In genomic region chr5:32932231-32932935, GRCh38 we compare ENCODE assay signal across 28 cellular contexts.
"Had no signal": no experiment of that assay in that cellular context is flagged by ENCODE, and none has a peak within 500 bp of the region (broad histone marks: within the 10 kb centered on the region; RNA-seq: fewer than 3 reads in every experiment).

No MANE protein-coding gene starts in this region.

- H3K4me3 ChIP-seq: adrenal gland, SK-N-MC had no signal

- H3K36me3 Mint-ChIP-seq: activated CD4-positive, alpha-beta memory T cell treated with anti-CD3 and anti-CD28 coated beads for 36 hours; activated naive CD8-positive, alpha-beta T cell treated with anti-CD3 and anti-CD28 coated beads for 36 hours; T-cell had no signal

- H3K4me1 ChIP-seq: adrenal gland had no signal

- H3K9me3 Mint-ChIP-seq: activated CD4-positive, alpha-beta T cell treated with anti-CD3 and anti-CD28 coated beads, Interleukin-2, amount 10 ng/mL, durations not matched to agents 7 days and 5 days; activated naive CD4-positive, alpha-beta T cell treated with anti-CD3 and anti-CD28 coated beads for 36 hours had no signal

- H3K27me3 Mint-ChIP-seq: activated CD4-positive, alpha-beta memory T cell treated with anti-CD3 and anti-CD28 coated beads for 36 hours; activated CD4-positive, alpha-beta T cell treated with anti-CD3 and anti-CD28 coated beads, Interleukin-2, amount 10 ng/mL, durations not matched to agents 7 days and 5 days; activated naive CD8-positive, alpha-beta T cell treated with anti-CD3 and anti-CD28 coated beads for 36 hours; activated T-helper 17 cell treated with anti-CD3 and anti-CD28 coated beads, Interleukin-2, amount 50 U/mL, for 72 hours had no signal

- H3K4me1 Mint-ChIP-seq: activated CD4-positive, alpha-beta T cell treated with anti-CD3 and anti-CD28 coated beads, Interleukin-2, amount 10 ng/mL, durations not matched to agents 7 days and 5 days; activated naive CD8-positive, alpha-beta T cell treated with anti-CD3 and anti-CD28 coated beads for 36 hours; activated T-helper 17 cell treated with anti-CD3 and anti-CD28 coated beads, Interleukin-2, amount 50 U/mL, for 72 hours; T-cell had no signal

- H3K9me3 ChIP-seq: adrenal gland had no signal

- H3K27ac Mint-ChIP-seq: activated CD4-positive, alpha-beta memory T cell treated with anti-CD3 and anti-CD28 coated beads for 36 hours; activated CD4-positive, alpha-beta T cell treated with anti-CD3 and anti-CD28 coated beads, Interleukin-2, amount 10 ng/mL, durations not matched to agents 7 days and 5 days; activated naive CD4-positive, alpha-beta T cell treated with anti-CD3 and anti-CD28 coated beads for 36 hours; activated naive CD8-positive, alpha-beta T cell treated with anti-CD3 and anti-CD28 coated beads for 36 hours; activated T-helper 17 cell treated with anti-CD3 and anti-CD28 coated beads, Interleukin-2, amount 50 U/mL, for 72 hours; T-cell had no signal

- H3K36me3 ChIP-seq: adrenal gland had no signal

- H3K27me3 ChIP-seq: adrenal gland had no signal

- ATAC-seq: activated T-cell treated with anti-CD3 and anti-CD28 coated beads, Interleukin-2, amount 50 U/mL, for 4 hours; activated T-helper 17 cell treated with anti-CD3 and anti-CD28 coated beads, Interleukin-2, amount 50 U/mL, for 72 hours; Panc1; Right ventricle myocardium inferior; T-cell had no signal

- H3K4me3 Mint-ChIP-seq: activated CD4-positive, alpha-beta memory T cell treated with anti-CD3 and anti-CD28 coated beads for 36 hours; activated CD4-positive, alpha-beta T cell treated with anti-CD3 and anti-CD28 coated beads, Interleukin-2, amount 10 ng/mL, durations not matched to agents 7 days and 5 days; activated naive CD4-positive, alpha-beta T cell treated with anti-CD3 and anti-CD28 coated beads for 36 hours; activated naive CD8-positive, alpha-beta T cell treated with anti-CD3 and anti-CD28 coated beads for 36 hours; activated T-cell treated with anti-CD3 and anti-CD28 coated beads, Interleukin-2, amount 50 U/mL, for 4 hours; activated T-helper 17 cell treated with anti-CD3 and anti-CD28 coated beads, Interleukin-2, amount 50 U/mL, for 72 hours; T-cell had no signal

- DNase-seq: activated CD4-positive, alpha-beta memory T cell treated with anti-CD3 and anti-CD28 coated beads for 36 hours; activated CD4-positive, alpha-beta T cell treated with anti-CD3 and anti-CD28 coated beads, Interleukin-2, amount 10 ng/mL, durations not matched to agents 7 days and 5 days; activated CD4-positive, CD25-positive, alpha-beta regulatory T cell; activated CD8-positive, alpha-beta memory T cell treated with anti-CD3 and anti-CD28 coated beads for 24 hours; activated gamma-delta T cell; activated naive CD4-positive, alpha-beta T cell treated with anti-CD3 and anti-CD28 coated beads for 36 hours; activated naive CD8-positive, alpha-beta T cell treated with anti-CD3 and anti-CD28 coated beads for 36 hours; activated T-cell treated with anti-CD3 and anti-CD28 coated beads, Interleukin-2, amount 50 U/mL, for 4 hours; adrenal gland; anterior cingulate cortex; caudate nucleus; MM.1S; NCI-H1105; NCI-H1436; NCI-H1694 treated with DMSO at 0.1 percent for 48 hours; NCI-H2029 treated with DMSO at 0.1 percent for 48 hours; NCI-H345; NCI-H510A; NCI-H526 treated with DMSO at 0.1 percent for 48 hours; NK-92 treated with Interleukin-12 subunit alpha and Interleukin-12 subunit beta, amount 100 ng/mL, for 24 hours; OCI-M1; RPMI8226; T-cell had no signal

- H3K27ac ChIP-seq: adrenal gland, SK-N-MC, VCaP had no signal
